21 cellular contexts compared by ENCODE assay signal in the genomic region with DNA sequence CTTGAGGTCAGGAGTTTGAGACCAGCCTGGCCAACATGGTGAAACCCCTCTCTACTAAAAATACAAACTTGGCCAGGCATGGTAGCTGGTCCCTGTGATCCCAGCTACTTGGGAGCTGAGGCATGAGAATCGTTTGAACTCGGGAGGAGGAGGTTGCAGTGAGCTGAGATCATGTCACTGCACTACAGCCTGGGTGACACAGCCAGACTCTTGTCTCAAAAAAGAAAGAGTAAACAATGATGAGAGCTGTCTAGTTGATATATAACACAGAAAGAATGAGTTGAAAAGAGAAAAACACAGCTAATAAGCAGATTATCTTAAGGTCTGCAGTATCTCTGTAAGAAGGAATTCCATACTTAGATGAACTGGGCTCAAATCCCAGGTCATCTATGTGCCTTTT. TPM values are rescaled to one million over a fixed set of nuclear protein-coding genes. Genes with fewer than 3 reads are reported as not detected.
DNase-seq lines count a peak whose midpoint lies in the region; ATAC-seq, FAIRE-seq and TF ChIP-seq lines count a peak whose summit lies in the region.
"Had no signal": no experiment of that assay in that cellular context is flagged by ENCODE, and none has a peak within 500 bp of the region (broad histone marks: within the 10 kb centered on the region; RNA-seq: fewer than 3 reads in every experiment).

No MANE protein-coding gene starts in this region.

- in situ Hi-C loops in HepG2 (cut with HindIII; ENCODE audit: extremely low pct_ligation_motif_present, low pct_unique_long_range_greater_than_20kb): loop anchor here (10.0 kb wide), 1 partner anchor 576 kb away; no protein-coding TSS in a partner anchor
- in situ Hi-C loops in gastrocnemius medialis (cut with MboI; ENCODE audit: low sequenced_read_pairs in 4 of 4): loop anchor here (5.0 to 25.0 kb wide), 4 partner anchors 254 to 576 kb away; no protein-coding TSS in a partner anchor

- H3K4me2 ChIP-seq in HepG2 (ENCODE audit: low read depth, low read length): peak overlapping the region; percentile 10

- ATAC-seq in heart left ventricle (no peak), HepG2 (peak; percentile 63), gastrocnemius medialis (no peak), HG02840 (IDR thresholded peaks at IDR 0.05; ENCODE audit: low FRiP score, unreplicated experiment) (no peak), GM19395 (IDR thresholded peaks at IDR 0.05; ENCODE audit: unreplicated experiment) (no peak)
- ATAC-seq: Right ventricle myocardium inferior had no signal

- H3K9ac ChIP-seq in HepG2 (ENCODE audit: insufficient read depth, low read depth, low read length): no peak overlapping the region

- POLR2A ChIA-PET in HepG2 (lab: Yijun Ruan, JAX): no interaction called here

- no peak for TF ChIP-seq CTCF in heart left ventricle (IDR thresholded peaks at IDR 0.05)
- no peak for TF ChIP-seq CTCF in right atrium auricular region (IDR thresholded peaks at IDR 0.05)
- TF ChIP-seq CTCF in HepG2 (CRISPR knock-in tag; IDR thresholded peaks at IDR 0.05): no peak
- no peak for TF ChIP-seq CTCF in gastrocnemius medialis (IDR thresholded peaks at IDR 0.05 in 4 of 5, conservative IDR thresholded peaks at IDR 0.05 in 1 of 5)

- no peaks in the 10 kb centered on the region for H3K36me3 ChIP-seq in heart left ventricle
- H3K36me3 ChIP-seq in right atrium auricular region: no peaks in the 10 kb centered on the region
- no peaks in the 10 kb centered on the region for H3K36me3 ChIP-seq in HepG2 (replicated peaks in 1 of 2; ENCODE audit: control insufficient read depth in 1 of 2, insufficient read depth in 2 of 2, low read length in 2 of 2)
- H3K36me3 ChIP-seq in gastrocnemius medialis: no peaks in the 10 kb centered on the region
- H3K36me3 ChIP-seq: HAP-1 had no signal

- no peak for FAIRE-seq in HepG2 (lab: Jason Lieb, UNC)
- FAIRE-seq: GM12892, GM18507, RCC 7860 had no signal

- no TSS peak for BruUV-seq in HepG2 (replicated peaks; lab: Mats Ljungman, UMichigan)

- TF ChIP-seq EP300 in HepG2 (IDR thresholded peaks at IDR 0.05; ENCODE audit: low read depth in 2 of 2, low read length in 2 of 2) (no peak), HepG2 (CRISPR knock-in tag; IDR thresholded peaks at IDR 0.05; ENCODE audit: borderline replicate concordance) (no peak)

- DNase-seq in heart left ventricle: peak in 1 of 5 donors; percentile 31
- DNase-seq in right atrium auricular region (ENCODE audit: low spot score): no peak
- peak; percentile 35 for DNase-seq in NCI-H82 treated with DMSO at 0.1 percent for 48 hours (lab: John Stamatoyannopoulos, UW; ENCODE audit: unreplicated experiment)
- DNase-seq in HepG2 (ENCODE audit: low spot score): no peak
- DNase-seq in gastrocnemius medialis: no peak
- DNase-seq in NCI-H2171 treated with DMSO at 0.1 percent for 48 hours (lab: John Stamatoyannopoulos, UW): no peak
- DNase-seq: 8988T; Caco-2; CD4-positive, alpha-beta T cell; DMS153; KG1; NCI-H1105 treated with DMSO at 0.1 percent for 48 hours; NCI-H1694; NCI-H2081 treated with DMSO at 0.1 percent for 48 hours had no signal

- CTCF ChIA-PET in HepG2 (lab: Yijun Ruan, JAX; ENCODE audit: low intra/inter-chr PET ratio, low total read pairs): no interaction called here

- TF ChIP-seq POLR2A in heart left ventricle (IDR thresholded peaks at IDR 0.05): no peak
- TF ChIP-seq POLR2A in HepG2 (IDR thresholded peaks at IDR 0.05; ENCODE audit: insufficient read depth in 1 of 2, low read depth in 2 of 2, low read length in 2 of 2): no peak
- no peak for TF ChIP-seq POLR2A in gastrocnemius medialis (IDR thresholded peaks at IDR 0.05)

- 44 to 58% (median 44%) methylated on average over 2 of the region's 2 CpGs for WGBS in heart left ventricle, 4 donors
- 6% methylated on average over 2 of the region's 2 CpGs for WGBS in HepG2 (ENCODE audit: low lambda C conversion rate)

- H3K27ac ChIP-seq in heart left ventricle (peak overlapping the region in 7 of 12 donors; percentile 0 to 56 (median 22)), right atrium auricular region (peak overlapping the region in 1 of 2 donors; percentile 31), HepG2 (ENCODE audit: extremely low read length, insufficient read depth, low read length) (no peak overlapping the region), gastrocnemius medialis (peak overlapping the region; percentile 3 to 40 (median 33))

- H3K4me1 ChIP-seq in heart left ventricle (peaks cover 0 to 29% (median 1%) of the 10 kb centered on the region in 12 donors), right atrium auricular region (peaks cover 0 to 5% of the 10 kb centered on the region in 2 donors), HepG2 (ENCODE audit: insufficient read depth, low read length) (peaks cover 14% of the 10 kb centered on the region), gastrocnemius medialis (peaks cover 19 to 29% of the 10 kb centered on the region in 2 donors)
- H3K4me1 ChIP-seq: Caco-2 had no signal

- no peak overlapping the region for H2AFZ ChIP-seq in HepG2 (ENCODE audit: low read length)

- no peaks in the 10 kb centered on the region for H4K20me1 ChIP-seq in HepG2 (ENCODE audit: insufficient read depth, low read length)

- intact Hi-C loops in heart left ventricle (cut with DNase I) (loop anchor here in 3 of 10 donors (5.0 to 10.0 kb wide), 3 partner anchors 66 to 576 kb away; a partner anchor contains a TSS), HepG2 (cut with micrococcal nuclease; ENCODE audit: unreplicated experiment) (loop anchor here (10.0 kb wide), 1 partner anchor 166 kb away; no protein-coding TSS in a partner anchor), gastrocnemius medialis (cut with DNase I; ENCODE audit: low total_unique reads) (loop anchor here (5.0 kb wide), 2 partner anchors 64 to 79 kb away; a partner anchor contains a TSS)

- no peak for TF ChIP-seq RAD21 in HepG2 (CRISPR knock-in tag; IDR thresholded peaks at IDR 0.05)

- H3K79me2 ChIP-seq in HepG2 (ENCODE audit: insufficient read depth, low read length): no peaks in the 10 kb centered on the region

- no peak overlapping the region for H3K4me3 ChIP-seq in heart left ventricle
- H3K4me3 ChIP-seq in right atrium auricular region: no peak overlapping the region
- no peak overlapping the region for H3K4me3 ChIP-seq in HepG2 (replicated peaks in 1 of 3; ENCODE audit: insufficient read depth in 1 of 3, low read depth in 2 of 3, low read length in 3 of 3)
- H3K4me3 ChIP-seq in gastrocnemius medialis: no peak overlapping the region
- H3K4me3 ChIP-seq: HAP-1 had no signal

- H3K27me3 ChIP-seq in heart left ventricle (no peaks in the 10 kb centered on the region), right atrium auricular region (no peaks in the 10 kb centered on the region), HepG2 (ENCODE audit: control insufficient read depth in 1 of 2, insufficient read depth in 2 of 2, low read length in 2 of 2) (no peaks in the 10 kb centered on the region), gastrocnemius medialis (no peaks in the 10 kb centered on the region)

- no peaks in the 10 kb centered on the region for H3K9me3 ChIP-seq in heart left ventricle
- H3K9me3 ChIP-seq in right atrium auricular region: no peaks in the 10 kb centered on the region
- H3K9me3 ChIP-seq in HepG2 (ENCODE audit: low read length): no peaks in the 10 kb centered on the region
- H3K9me3 ChIP-seq in gastrocnemius medialis: no peaks in the 10 kb centered on the region
- H3K9me3 ChIP-seq: Caco-2, HAP-1 had no signal

TF ChIP-seq in HepG2, 621 proteins besides CTCF, POLR2A, EP300 and RAD21 (continues in another document):
- TF ChIP-seq POLR2AphosphoS2 (IDR thresholded peaks at IDR 0.05; ENCODE audit: low read depth, low read length): no peak
- TF ChIP-seq SAP130 (CRISPR knock-in tag; IDR thresholded peaks at IDR 0.05; ENCODE audit: low read depth): no peak
- TF ChIP-seq, protein P1, sequence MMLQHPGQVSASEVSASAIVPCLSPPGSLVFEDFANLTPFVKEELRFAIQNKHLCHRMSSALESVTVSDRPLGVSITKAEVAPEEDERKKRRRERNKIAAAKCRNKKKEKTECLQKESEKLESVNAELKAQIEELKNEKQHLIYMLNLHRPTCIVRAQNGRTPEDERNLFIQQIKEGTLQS (CRISPR knock-in tag; IDR thresholded peaks at IDR 0.05): no peak

RNA-seq across cellular contexts. Expression of a gene that starts 31.1 kb away (rescaled TPM):
- total RNA-seq in heart left ventricle (100 to 1,000 TPM in 6 of 9 donors, 10 to 100 TPM in 3; 61.6 to 176 (median 111) TPM), right atrium auricular region (10 to 100 TPM; 75.7 to 77.1 TPM), HepG2 (2016; rRNA removed; fragmentation: Illumina TruSeq; extraction: Trizol) (118 and 209 TPM in 2 replicates), gastrocnemius medialis (100 to 1,000 TPM in 3 of 4 donors, 10 to 100 TPM in 1; 77.7 to 106 (median 102) TPM)
- polyA plus RNA-seq in heart left ventricle (100 to 1,000 TPM; 148 to 237 TPM), HepG2 (2011; rRNA removed) (50.0 and 66.9 TPM in 2 replicates)
- 59.5 and 67.0 TPM in 2 replicates for total RNA-seq in HepG2 (2016; cell fraction: cytosol; rRNA removed; fragmentation: Illumina TruSeq; extraction: Trizol; ENCODE audit: low read depth)
- 113 and 182 TPM in 2 replicates for total RNA-seq in HepG2 (2016; cell fraction: insoluble cytoplasmic fraction; rRNA removed; fragmentation: Illumina TruSeq; extraction: Trizol)
- total RNA-seq in HepG2 (2016; cell fraction: membrane; rRNA removed; fragmentation: Illumina TruSeq; extraction: Trizol): 152 and 164 TPM in 2 replicates
- total RNA-seq in HepG2 (2016; cell fraction: nucleus; rRNA removed; fragmentation: Illumina TruSeq; extraction: Trizol): 67.2 and 75.9 TPM in 2 replicates
- 45.9 and 56.3 TPM in 2 replicates for polyA plus RNA-seq in HepG2 (2011; cell fraction: cytosol; rRNA removed)
- polyA plus RNA-seq in HepG2 (2011; cell fraction: nucleus; rRNA removed): 15.4 and 18.5 TPM in 2 replicates
- 98.4 and 107 TPM in 2 replicates for polyA plus RNA-seq in HepG2 (2012)
- polyA plus RNA-seq in HepG2 (2016; cell fraction: cytosol; fragmentation: Illumina TruSeq; extraction: Trizol; ENCODE audit: low read depth): 84.6 and 85.9 TPM in 2 replicates
- polyA plus RNA-seq in HepG2 (2016; cell fraction: insoluble cytoplasmic fraction; fragmentation: Illumina TruSeq; extraction: Trizol; ENCODE audit: low read depth): 184 and 200 TPM in 2 replicates
- polyA plus RNA-seq in HepG2 (2016; cell fraction: membrane; fragmentation: Illumina TruSeq; extraction: Trizol; ENCODE audit: low read depth): 141 and 148 TPM in 2 replicates
- polyA plus RNA-seq in HepG2 (2016; cell fraction: nucleus; fragmentation: Illumina TruSeq; extraction: Trizol; ENCODE audit: insufficient read depth, low read depth): 89.3 and 99.2 TPM in 2 replicates
- polyA minus RNA-seq in HepG2 (2011; rRNA and poly(A)+ RNA removed; ENCODE audit: low replicate concordance): 120 and 181 TPM in 2 replicates
- polyA minus RNA-seq in HepG2 (2011; cell fraction: cytosol; rRNA and poly(A)+ RNA removed): 78.0 and 91.8 TPM in 2 replicates
- polyA minus RNA-seq in HepG2 (2011; cell fraction: nucleus; rRNA and poly(A)+ RNA removed): 38.5 and 42.1 TPM in 2 replicates
